8 cellular contexts compared by ENCODE assay signal in the genomic region with DNA sequence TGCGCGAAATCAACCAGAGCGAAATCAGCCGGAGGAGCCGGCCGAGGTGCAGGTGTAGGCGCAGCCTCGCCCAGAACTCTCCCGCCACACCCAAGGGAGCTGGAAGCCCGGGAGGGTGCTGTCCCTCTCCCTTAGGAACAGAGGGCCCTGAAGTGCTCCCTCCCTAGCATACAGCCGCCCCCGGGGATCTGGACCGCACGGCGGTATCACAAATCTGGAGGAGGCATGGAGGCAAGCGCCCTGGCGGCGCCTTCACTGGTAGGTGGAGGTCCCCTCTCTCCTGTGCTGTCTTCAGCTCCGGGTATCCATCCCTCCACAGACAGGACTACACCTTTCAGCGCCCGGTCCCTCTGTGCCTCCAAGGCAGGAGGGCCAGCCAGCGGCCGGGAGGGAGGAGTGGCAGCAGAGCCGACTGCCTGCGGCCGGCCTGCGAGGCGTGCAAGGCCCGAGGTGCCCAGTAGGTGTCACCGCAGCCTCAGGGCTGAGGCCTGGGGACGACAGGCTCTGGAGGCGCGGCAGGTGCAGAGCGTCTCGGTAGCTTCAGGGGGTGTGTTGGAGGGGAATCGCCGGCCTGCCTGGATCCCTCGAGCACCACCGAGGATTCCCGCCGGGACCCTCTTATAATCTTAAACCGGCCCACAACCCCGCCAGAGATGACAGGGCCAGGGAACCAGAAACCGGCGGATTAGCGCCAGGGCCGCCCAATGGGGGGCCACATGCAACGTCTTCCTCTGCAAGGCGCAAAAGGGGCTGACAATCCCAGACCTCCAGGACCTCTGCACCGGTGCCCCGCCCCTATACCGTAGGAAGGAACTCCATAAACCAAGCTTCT. TPM values are rescaled to one million over a fixed set of nuclear protein-coding genes. Genes with fewer than 3 reads are reported as not detected.
DNase-seq lines count a peak whose midpoint lies in the region; ATAC-seq and TF ChIP-seq lines count a peak whose summit lies in the region.

No MANE protein-coding gene starts in this region.

- DNase-seq in 8988T (peak; percentile 96), NCI-H345 treated with DMSO at 0.1 percent for 48 hours (lab: John Stamatoyannopoulos, UW; ENCODE audit: unreplicated experiment) (peak; percentile 80), dorsolateral prefrontal cortex (peak; percentile 59 to 87 (median 74)), lung microvascular endothelial cell (ENCODE audit: low read depth in 2 of 2) (peak; percentile 71 to 80)
- DNase-seq in activated CD4-positive, alpha-beta T cell treated with anti-CD3 and anti-CD28 coated beads, Interleukin-2, amount 50 U/mL, for 24 hours (ENCODE audit: low read depth in 1 of 2, low spot score in 1 of 2) = peak; percentile 52 to 69
- DNase-seq in stimulated activated CD8-positive, alpha-beta memory T cell treated with anti-CD3 and anti-CD28 coated beads, Interleukin-12 subunit alpha, Interleukin-12 subunit beta, amount 100 ng/mL, for 1 hour (ENCODE audit: low read depth) = peak; percentile 53

- H3K4me3 ChIP-seq in dorsolateral prefrontal cortex = peak overlapping the region in 55 of 59 donors; percentile 6 to 62 (median 45)

- H3K27ac ChIP-seq in dorsolateral prefrontal cortex = no peak overlapping the region

- peaks cover 11 to 78% (median 62%) of the 10 kb centered on the region in 45 donors for H3K27me3 ChIP-seq in dorsolateral prefrontal cortex

- peak; percentile 67 for ATAC-seq in GM18519 (IDR thresholded peaks at IDR 0.05; ENCODE audit: low FRiP score, unreplicated experiment)
- peak; percentile 94 for ATAC-seq in HG03108 (IDR thresholded peaks at IDR 0.05; ENCODE audit: unreplicated experiment)

- TF ChIP-seq CTCF in dorsolateral prefrontal cortex (IDR thresholded peaks at IDR 0.05 in 54 of 56, conservative IDR thresholded peaks at IDR 0.05 in 2 of 56; ENCODE audit: low read depth in 1 of 56, partially characterized antibody in 56 of 56) = peak; percentile 48 to 98 (median 92)

- intact Hi-C loops in dorsolateral prefrontal cortex (cut with DNase I) = loop anchor here (1.0 to 5.0 kb wide), 4 partner anchors 61 to 109 kb away; no protein-coding TSS in a partner anchor

RNA-seq across cellular contexts. Expression of a gene that starts 2.8 kb away (rescaled TPM):
- total RNA-seq in dorsolateral prefrontal cortex = under 1 TPM in 33 of 120 experiments, not detected in 87; 0.22 to 0.96 (median 0.31) TPM
- total RNA-seq in lung microvascular endothelial cell = not detected in 2 replicates

RNA-seq across cellular contexts. Expression of a gene that starts 16.6 kb away (rescaled TPM):
- total RNA-seq in dorsolateral prefrontal cortex = 1 to 10 TPM in 109 of 120 experiments, under 1 TPM in 11; 0.48 to 4.0 (median 1.8) TPM
- total RNA-seq in lung microvascular endothelial cell = not detected in 2 replicates
